Comparison of ENCODE assay signal across 28 cellular contexts in the genomic region with DNA sequence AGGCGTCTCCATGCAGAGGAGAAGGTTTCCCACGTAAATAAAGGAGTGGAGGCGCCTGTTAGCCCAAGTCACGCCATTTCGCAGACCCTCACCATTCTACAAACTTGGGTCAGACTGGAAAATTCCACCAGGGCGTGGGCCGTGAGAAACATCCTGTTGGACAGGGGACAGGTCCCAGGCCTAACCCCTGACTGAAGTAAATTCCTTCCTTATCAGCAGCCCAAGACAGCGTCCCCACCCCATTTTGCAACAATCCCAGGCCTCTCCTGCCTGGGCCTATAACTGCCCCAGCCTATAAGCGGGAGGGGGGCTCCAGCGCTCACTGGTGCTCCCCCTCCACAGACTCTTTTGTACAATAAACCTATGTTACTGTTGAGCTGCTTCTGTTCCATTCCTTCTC. TPM values are rescaled to one million over a fixed set of nuclear protein-coding genes. Genes with fewer than 3 reads are reported as not detected.
"Had no signal": no experiment of that assay in that cellular context is flagged by ENCODE, and none has a peak within 500 bp of the region (broad histone marks: within the 10 kb centered on the region; RNA-seq: fewer than 3 reads in every experiment).

No MANE protein-coding gene starts in this region.

- H3K36me3 Mint-ChIP-seq: activated CD4-positive, alpha-beta memory T cell treated with anti-CD3 and anti-CD28 coated beads for 36 hours; activated naive CD8-positive, alpha-beta T cell; brain; T-cell had no signal

- H3K9me3 Mint-ChIP-seq: activated B cell treated with CpG ODN at 0.5 μM for 24 hours; activated naive CD4-positive, alpha-beta T cell treated with anti-CD3 and anti-CD28 coated beads for 36 hours had no signal

- H3K27ac Mint-ChIP-seq: activated B cell treated with CpG ODN at 0.5 μM for 24 hours; activated CD4-positive, alpha-beta memory T cell treated with anti-CD3 and anti-CD28 coated beads for 36 hours; activated CD4-positive, alpha-beta T cell treated with anti-CD3 and anti-CD28 coated beads, Interleukin-2, amount 10 ng/mL, durations not matched to agents 7 days and 5 days; activated naive CD4-positive, alpha-beta T cell treated with anti-CD3 and anti-CD28 coated beads for 36 hours; activated naive CD8-positive, alpha-beta T cell; activated T-helper 17 cell treated with anti-CD3 and anti-CD28 coated beads, Interleukin-2, amount 50 U/mL, for 72 hours; brain; T-cell had no signal

- H3K4me3 Mint-ChIP-seq: activated B cell treated with CpG ODN at 0.5 μM for 24 hours; activated CD4-positive, alpha-beta memory T cell treated with anti-CD3 and anti-CD28 coated beads for 36 hours; activated CD4-positive, alpha-beta T cell treated with anti-CD3 and anti-CD28 coated beads, Interleukin-2, amount 10 ng/mL, durations not matched to agents 7 days and 5 days; activated naive CD4-positive, alpha-beta T cell treated with anti-CD3 and anti-CD28 coated beads for 36 hours; activated naive CD8-positive, alpha-beta T cell; activated T-helper 17 cell treated with anti-CD3 and anti-CD28 coated beads, Interleukin-2, amount 50 U/mL, for 72 hours; brain; T-cell had no signal

- H3K27ac ChIP-seq: SK-N-MC had no signal

- H3K27me3 Mint-ChIP-seq: activated B cell treated with CpG ODN at 0.5 μM for 24 hours; activated CD4-positive, alpha-beta memory T cell treated with anti-CD3 and anti-CD28 coated beads for 36 hours; activated CD4-positive, alpha-beta T cell treated with anti-CD3 and anti-CD28 coated beads, Interleukin-2, amount 10 ng/mL, durations not matched to agents 7 days and 5 days; activated naive CD8-positive, alpha-beta T cell; activated T-helper 17 cell treated with anti-CD3 and anti-CD28 coated beads, Interleukin-2, amount 50 U/mL, for 72 hours; T-cell had no signal

- H3K4me1 Mint-ChIP-seq: activated B cell treated with CpG ODN at 0.5 μM for 24 hours; activated CD4-positive, alpha-beta T cell treated with anti-CD3 and anti-CD28 coated beads, Interleukin-2, amount 10 ng/mL, durations not matched to agents 7 days and 5 days; activated T-helper 17 cell treated with anti-CD3 and anti-CD28 coated beads, Interleukin-2, amount 50 U/mL, for 72 hours; brain; T-cell had no signal

- ATAC-seq: activated T-helper 17 cell treated with anti-CD3 and anti-CD28 coated beads, Interleukin-2, amount 50 U/mL, for 72 hours; T-cell had no signal

- DNase-seq: activated B cell treated with CpG ODN at 0.5 μM for 24 hours; activated CD4-positive, alpha-beta memory T cell treated with anti-CD3 and anti-CD28 coated beads for 36 hours; activated CD4-positive, alpha-beta T cell treated with anti-CD3 and anti-CD28 coated beads for 1 hour; activated CD4-positive, alpha-beta T cell treated with anti-CD3 and anti-CD28 coated beads, Interleukin-2, amount 10 ng/mL, durations not matched to agents 7 days and 5 days; activated CD8-positive, alpha-beta memory T cell treated with anti-CD3 and anti-CD28 coated beads for 24 hours; activated gamma-delta T cell; activated naive CD4-positive, alpha-beta T cell treated with anti-CD3 and anti-CD28 coated beads for 36 hours; activated T-cell treated with anti-CD3 and anti-CD28 coated beads for 4 hours; activated T-cell treated with anti-CD3 and anti-CD28 coated beads, Interleukin-2, amount 50 U/mL, for 48 hours; amygdala; Kasumi-1; KBM-7; NCI-H1417; NCI-H1930; NCI-H2171 treated with DMSO at 0.1 percent for 48 hours; NCI-H226; NCI-H526; NCI-H774; T-cell; T-helper 2 cell; T1000 had no signal

- H3K4me3 ChIP-seq: SK-N-MC had no signal

RNA-seq across cellular contexts. Expression of a gene that starts 57.3 kb away (rescaled TPM):
- total RNA-seq: activated CD4-positive, alpha-beta memory T cell treated with anti-CD3 and anti-CD28 coated beads for 36 hours; activated CD4-positive, alpha-beta T cell treated with anti-CD3 and anti-CD28 coated beads, Interleukin-2, amount 10 ng/mL, durations not matched to agents 7 days and 5 days; activated naive CD4-positive, alpha-beta T cell treated with anti-CD3 and anti-CD28 coated beads for 36 hours; activated T-helper 17 cell treated with anti-CD3 and anti-CD28 coated beads, Interleukin-2, amount 50 U/mL, for 72 hours; astrocyte; OCI-LY7; RPMI7951; T-cell had no signal
